ENCODE assay signal across 11 cellular contexts in genomic region chr2:118856330-118856977, GRCh38. TPM values are rescaled to one million over a fixed set of nuclear protein-coding genes. Genes with fewer than 3 reads are reported as not detected.
DNase-seq lines count a peak whose midpoint lies in the region; ATAC-seq and TF ChIP-seq lines count a peak whose summit lies in the region.
"Had no signal": no experiment of that assay in that cellular context is flagged by ENCODE, and none has a peak within 500 bp of the region (broad histone marks: within the 10 kb centered on the region; RNA-seq: fewer than 3 reads in every experiment).

No MANE protein-coding gene starts in this region.

- H3K4me2 ChIP-seq in neural progenitor cell = no peak overlapping the region

- H3K27ac Mint-ChIP-seq in CD8-positive, alpha-beta T cell = no peak overlapping the region
- no peak overlapping the region for H3K27ac Mint-ChIP-seq in central memory CD8-positive, alpha-beta T cell (ENCODE audit: low read depth)
- no peak overlapping the region for H3K27ac Mint-ChIP-seq in neural progenitor cell
- H3K27ac Mint-ChIP-seq: activated CD4-positive, alpha-beta memory T cell treated with anti-CD3 and anti-CD28 coated beads, Interleukin-2, amount 10 ng/mL, durations not matched to agents 7 days and 5 days had no signal

- H3F3A ChIP-seq in neural progenitor cell (ENCODE audit: low read depth) = peaks cover 8% of the 10 kb centered on the region

- peak overlapping the region; percentile 53 for H3K4me3 ChIP-seq in CD8-positive, alpha-beta T cell (ENCODE audit: low read depth, low read length)
- H3K4me3 ChIP-seq in neural progenitor cell = no peak overlapping the region

- no peak for ATAC-seq in CD8-positive, alpha-beta T cell
- ATAC-seq in central memory CD8-positive, alpha-beta T cell (replicated peaks; ENCODE audit: extremely low read depth, poor library complexity, severe bottlenecking) = no peak
- ATAC-seq in HG02885 (IDR thresholded peaks at IDR 0.05; ENCODE audit: poor library complexity, unreplicated experiment) (no peak), GM18519 (IDR thresholded peaks at IDR 0.05; ENCODE audit: low FRiP score, unreplicated experiment) (no peak)

- H3K27ac ChIP-seq in CD8-positive, alpha-beta T cell (ENCODE audit: low read depth, low read length) = no peak overlapping the region
- H3K27ac ChIP-seq in neural progenitor cell = no peak overlapping the region
- H3K27ac ChIP-seq: coronary artery had no signal

- H3K4me1 ChIP-seq in CD8-positive, alpha-beta T cell (ENCODE audit: insufficient read depth, low read length) = peaks cover 27% of the 10 kb centered on the region
- H3K4me1 ChIP-seq in neural progenitor cell = peaks cover 12% of the 10 kb centered on the region

- POLR2A ChIA-PET in CD8-positive, alpha-beta T cell (lab: Charles Lee) = no interaction called here

- intact Hi-C loops in CD8-positive, alpha-beta T cell (cut with DNase I, micrococcal nuclease) = loop anchor here (10.0 kb wide), 2 partner anchors 542 to 1042 kb away; partner anchors contain the start of gene DDX18 (in 1 of the 2)

- no peak for TF ChIP-seq CTCF in CD8-positive, alpha-beta T cell (IDR thresholded peaks at IDR 0.05)
- no peak for TF ChIP-seq CTCF in neural progenitor cell (IDR thresholded peaks at IDR 0.05)

- H4K20me1 ChIP-seq in neural progenitor cell (ENCODE audit: low read depth) = peaks cover 94% of the 10 kb centered on the region

- no peaks in the 10 kb centered on the region for H3K36me3 ChIP-seq in CD8-positive, alpha-beta T cell (ENCODE audit: insufficient read depth, low read length)
- H3K36me3 ChIP-seq in neural progenitor cell = no peaks in the 10 kb centered on the region
- H3K36me3 ChIP-seq: MG63 had no signal

- H2AFZ ChIP-seq in neural progenitor cell (replicated peaks) = no peak overlapping the region

- H3K9me3 Mint-ChIP-seq in CD8-positive, alpha-beta T cell = no peaks in the 10 kb centered on the region
- no peaks in the 10 kb centered on the region for H3K9me3 Mint-ChIP-seq in central memory CD8-positive, alpha-beta T cell
- H3K9me3 Mint-ChIP-seq in neural progenitor cell = no peaks in the 10 kb centered on the region
- H3K9me3 Mint-ChIP-seq: activated CD4-positive, alpha-beta memory T cell treated with anti-CD3 and anti-CD28 coated beads, Interleukin-2, amount 10 ng/mL, durations not matched to agents 7 days and 5 days had no signal

- H3K36me3 Mint-ChIP-seq in CD8-positive, alpha-beta T cell = no peaks in the 10 kb centered on the region
- peaks cover 10% of the 10 kb centered on the region for H3K36me3 Mint-ChIP-seq in central memory CD8-positive, alpha-beta T cell (ENCODE audit: insufficient read depth)
- H3K36me3 Mint-ChIP-seq in neural progenitor cell = peaks cover 2% of the 10 kb centered on the region

- CTCF ChIA-PET in CD8-positive, alpha-beta T cell (lab: Charles Lee) = interaction anchor here (0.8 to 4.3 kb wide), 11 partner anchors 8 to 854 kb away, joined by 3 to 50 read pairs (median 4); partner anchors contain the start of gene EN1

- DNase-seq in CD8-positive, alpha-beta T cell = no peak
- DNase-seq in HuH-7 (ENCODE audit: low spot score) = peak; percentile 9
- no peak for DNase-seq in central memory CD8-positive, alpha-beta T cell (ENCODE audit: low spot score in 2 of 2)
- DNase-seq in neural progenitor cell (ENCODE audit: low spot score) = no peak
- no peak for DNase-seq in NCI-H510A (lab: John Stamatoyannopoulos, UW)

- no peaks in the 10 kb centered on the region for H3K79me2 ChIP-seq in neural progenitor cell (ENCODE audit: low read depth)

- H3K4me1 Mint-ChIP-seq in CD8-positive, alpha-beta T cell (ENCODE audit: low read depth) = peaks cover 18% of the 10 kb centered on the region
- H3K4me1 Mint-ChIP-seq in central memory CD8-positive, alpha-beta T cell = peaks cover 12% of the 10 kb centered on the region
- peaks cover 46% of the 10 kb centered on the region for H3K4me1 Mint-ChIP-seq in neural progenitor cell

- no peaks in the 10 kb centered on the region for H3K9me3 ChIP-seq in CD8-positive, alpha-beta T cell (ENCODE audit: low read length)
- no peaks in the 10 kb centered on the region for H3K9me3 ChIP-seq in neural progenitor cell (ENCODE audit: low read depth)
- H3K9me3 ChIP-seq: MG63 had no signal

- H3K27me3 Mint-ChIP-seq in CD8-positive, alpha-beta T cell (ENCODE audit: low read depth) = peaks cover 65% of the 10 kb centered on the region
- H3K27me3 Mint-ChIP-seq in central memory CD8-positive, alpha-beta T cell = peaks cover 100% of the 10 kb centered on the region
- H3K27me3 Mint-ChIP-seq in neural progenitor cell (ENCODE audit: insufficient read depth, low read depth) = peaks cover 90% of the 10 kb centered on the region

- H3K27me3 ChIP-seq in CD8-positive, alpha-beta T cell (ENCODE audit: insufficient read depth, low read length) = peaks cover 43% of the 10 kb centered on the region
- peaks cover 100% of the 10 kb centered on the region for H3K27me3 ChIP-seq in neural progenitor cell
- H3K27me3 ChIP-seq: MG63 had no signal

- no peak overlapping the region for H3K9ac ChIP-seq in neural progenitor cell

- peak overlapping the region; percentile 73 for H3K4me3 Mint-ChIP-seq in CD8-positive, alpha-beta T cell
- peak overlapping the region; percentile 51 for H3K4me3 Mint-ChIP-seq in central memory CD8-positive, alpha-beta T cell
- H3K4me3 Mint-ChIP-seq in neural progenitor cell = peak overlapping the region; percentile 82

RNA-seq across cellular contexts. Expression of gene EN1, which starts 9.0 kb away (rescaled TPM):
- not detected for total RNA-seq in CD8-positive, alpha-beta T cell
- total RNA-seq in neural progenitor cell (ENCODE audit: low replicate concordance) = not detected in 2 replicates
- total RNA-seq: activated CD4-positive, alpha-beta memory T cell treated with anti-CD3 and anti-CD28 coated beads, Interleukin-2, amount 10 ng/mL, durations not matched to agents 7 days and 5 days; OCI-LY7 had no signal
